ENCODE assay signal across 9 cellular contexts in genomic region chr11:81644239-81644840, GRCh38.
DNase-seq lines count a peak whose midpoint lies in the region; ATAC-seq and TF ChIP-seq lines count a peak whose summit lies in the region.
"Had no signal": no experiment of that assay in that cellular context is flagged by ENCODE, and none has a peak within 500 bp of the region (broad histone marks: within the 10 kb centered on the region; RNA-seq: fewer than 3 reads in every experiment).

No MANE protein-coding gene starts in this region.

- DNase-seq in NCI-H1417 (lab: John Stamatoyannopoulos, UW) = peak; percentile 37 to 77 (median 55)
- no peak for DNase-seq in NCI-H1417 treated with DMSO at 0.1 percent for 48 hours (lab: John Stamatoyannopoulos, UW)
- DNase-seq in NCI-H2107 treated with DMSO at 0.1 percent for 48 hours (lab: John Stamatoyannopoulos, UW; ENCODE audit: unreplicated experiment) = peak; percentile 24
- peak; percentile 16 for DNase-seq in activated CD8-positive, alpha-beta T cell treated with anti-CD3 and anti-CD28 coated beads for 36 hours
- peak; percentile 63 for DNase-seq in iPS-NIHi7 (ENCODE audit: extremely low spot score)
- peak in 1 of 2 donors; percentile 2 for DNase-seq in thyroid gland

- no peak overlapping the region for H3K27ac ChIP-seq in thyroid gland
- H3K27ac ChIP-seq: BLaER1 had no signal

- POLR2A ChIA-PET in activated CD8-positive, alpha-beta T cell treated with anti-CD3 and anti-CD28 coated beads for 36 hours (lab: Charles Lee) = no interaction called here

- ATAC-seq in GM18907 (IDR thresholded peaks at IDR 0.05; ENCODE audit: unreplicated experiment) = peak; percentile 96
- peak; percentile 94 for ATAC-seq in HG02981 (IDR thresholded peaks at IDR 0.05; ENCODE audit: unreplicated experiment)
- ATAC-seq in activated CD8-positive, alpha-beta T cell treated with anti-CD3 and anti-CD28 coated beads for 36 hours = peak; percentile 62

- no peak overlapping the region for H3K27ac Mint-ChIP-seq in activated CD8-positive, alpha-beta T cell treated with anti-CD3 and anti-CD28 coated beads for 36 hours

- H3K4me1 Mint-ChIP-seq in activated CD8-positive, alpha-beta T cell treated with anti-CD3 and anti-CD28 coated beads for 36 hours (ENCODE audit: low read depth) = no peaks in the 10 kb centered on the region

- intact Hi-C loops in activated CD8-positive, alpha-beta T cell treated with anti-CD3 and anti-CD28 coated beads for 36 hours (cut with micrococcal nuclease) = loop anchor here (2.0 to 5.0 kb wide), 2 partner anchors 584 to 1053 kb away; no protein-coding TSS in a partner anchor
- intact Hi-C loops in thyroid gland (cut with DNase I) = loop anchor here (10.0 kb wide), 1 partner anchor 1050 kb away; no protein-coding TSS in a partner anchor

- peak; percentile 65 for TF ChIP-seq CTCF in activated CD8-positive, alpha-beta T cell treated with anti-CD3 and anti-CD28 coated beads for 36 hours (IDR thresholded peaks at IDR 0.05)
- TF ChIP-seq CTCF in thyroid gland (IDR thresholded peaks at IDR 0.05) = peak in 5 of 6 experiments; percentile 28 to 53 (median 44)

- H3K27me3 Mint-ChIP-seq in activated CD8-positive, alpha-beta T cell treated with anti-CD3 and anti-CD28 coated beads for 36 hours = peaks cover 17% of the 10 kb centered on the region

- no peak overlapping the region for H3K4me3 ChIP-seq in thyroid gland (replicated peaks in 1 of 3)
- H3K4me3 ChIP-seq: BLaER1 had no signal

- no peaks in the 10 kb centered on the region for H3K27me3 ChIP-seq in thyroid gland

- H3K36me3 Mint-ChIP-seq in activated CD8-positive, alpha-beta T cell treated with anti-CD3 and anti-CD28 coated beads for 36 hours (ENCODE audit: low read depth) = no peaks in the 10 kb centered on the region

- no peaks in the 10 kb centered on the region for H3K9me3 ChIP-seq in thyroid gland
- H3K9me3 ChIP-seq: BLaER1 had no signal

- WGBS in thyroid gland, 2 donors = 61 to 64% methylated on average over 1 of the region's 1 CpG

- CTCF ChIA-PET in activated CD8-positive, alpha-beta T cell treated with anti-CD3 and anti-CD28 coated beads for 36 hours (lab: Charles Lee) = interaction anchor here (0.6 to 2.4 kb wide), 9 partner anchors 25 to 759 kb away, joined by 3 to 13 read pairs (median 3); no protein-coding TSS in a partner anchor

- no peak for TF ChIP-seq POLR2A in thyroid gland (IDR thresholded peaks at IDR 0.05)

- H3K9me3 Mint-ChIP-seq in activated CD8-positive, alpha-beta T cell treated with anti-CD3 and anti-CD28 coated beads for 36 hours = no peaks in the 10 kb centered on the region

- H3K36me3 ChIP-seq in thyroid gland = no peaks in the 10 kb centered on the region
- H3K36me3 ChIP-seq: BLaER1 had no signal

- no peaks in the 10 kb centered on the region for H3K4me1 ChIP-seq in thyroid gland
- H3K4me1 ChIP-seq: BLaER1 had no signal

- no peak overlapping the region for H3K4me3 Mint-ChIP-seq in activated CD8-positive, alpha-beta T cell treated with anti-CD3 and anti-CD28 coated beads for 36 hours
